ENCODE assay signal across 15 cellular contexts in the genomic region with DNA sequence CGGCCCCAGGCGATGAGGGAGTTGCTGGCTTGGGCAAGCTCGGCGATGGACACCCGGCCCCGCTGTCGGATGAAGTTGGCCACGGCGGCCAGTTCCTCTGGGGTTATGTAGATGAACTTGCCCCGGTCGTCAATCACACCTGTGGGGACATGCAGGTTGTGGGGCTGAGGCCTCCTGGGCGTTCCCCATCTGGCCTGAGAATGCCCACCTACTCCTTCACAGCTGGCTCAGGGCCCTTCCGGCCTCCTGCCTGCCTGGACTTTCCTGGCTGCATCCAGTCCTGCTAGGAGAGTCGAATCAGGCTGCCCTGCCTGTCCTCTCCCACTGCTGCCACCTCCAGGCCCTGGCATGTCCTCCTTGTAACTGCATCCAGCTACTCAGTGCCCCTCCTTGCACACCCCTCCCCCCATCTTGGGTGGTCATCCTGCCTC. TPM values are rescaled to one million over a fixed set of nuclear protein-coding genes. Genes with fewer than 3 reads are reported as not detected.
A peak's percentile ranks its signal among the peaks of the same experiment; 100 is the strongest.
DNase-seq lines count a peak whose midpoint lies in the region; TF ChIP-seq lines count a peak whose summit lies in the region.
"Had no signal": no experiment of that assay in that cellular context is flagged by ENCODE, and none has a peak within 500 bp of the region (broad histone marks: within the 10 kb centered on the region; RNA-seq: fewer than 3 reads in every experiment).

No MANE protein-coding gene starts in this region.

- no peak overlapping the region for H3K27ac ChIP-seq in H9 (ENCODE audit: insufficient read length, low read depth, low read length)
- peak overlapping the region in 55 of 59 donors; percentile 4 to 94 (median 65) for H3K27ac ChIP-seq in dorsolateral prefrontal cortex
- no peak overlapping the region for H3K27ac ChIP-seq in neuronal stem cell (replicated peaks; ENCODE audit: low read length)
- no peak overlapping the region for H3K27ac ChIP-seq in mesenchymal stem cell (ENCODE audit: low read length, poor library complexity, severe bottlenecking)

- no peak overlapping the region for H2BK15ac ChIP-seq in H9 (ENCODE audit: low read depth, low read length)
- H2BK15ac ChIP-seq in neuronal stem cell (ENCODE audit: low read length), result no peak overlapping the region
- H2BK15ac ChIP-seq in mesenchymal stem cell (ENCODE audit: low read depth, poor library complexity, severe bottlenecking), result no peak overlapping the region

- H2AK5ac ChIP-seq in H9 (ENCODE audit: insufficient read length, low read length), result no peak overlapping the region
- H2AK5ac ChIP-seq in neuronal stem cell (ENCODE audit: low read depth, low read length), result no peak overlapping the region
- H2AK5ac ChIP-seq in mesenchymal stem cell (ENCODE audit: low read length, severe bottlenecking), result no peak overlapping the region

- TF ChIP-seq CTCF in H9 (conservative IDR thresholded peaks at IDR 0.05) (no peak), dorsolateral prefrontal cortex (IDR thresholded peaks at IDR 0.05 in 54 of 56, conservative IDR thresholded peaks at IDR 0.05 in 2 of 56; ENCODE audit: low read depth in 1 of 56, partially characterized antibody in 56 of 56) (no peak)

- H2BK20ac ChIP-seq in H9 (ENCODE audit: low read depth, low read length, poor library complexity, severe bottlenecking), result no peak overlapping the region

- no peak overlapping the region for H4K5ac ChIP-seq in H9 (ENCODE audit: insufficient read length, low read depth, low read length)

- no peaks in the 10 kb centered on the region for H3K23me2 ChIP-seq in H9 (ENCODE audit: insufficient read length, low read depth, low read length, poor library complexity, severe bottlenecking)

- no peak overlapping the region for H3K4me3 ChIP-seq in dorsolateral prefrontal cortex
- no peak overlapping the region for H3K4me3 ChIP-seq in neuronal stem cell (ENCODE audit: low read length in 2 of 2)
- no peak overlapping the region for H3K4me3 ChIP-seq in mesenchymal stem cell (ENCODE audit: insufficient read depth in 1 of 2, low read depth in 1 of 2, low read length in 2 of 2)

- peaks cover 38 to 61% (median 56%) of the 10 kb centered on the region in 3 experiments for H3K36me3 Mint-ChIP-seq in H9 (ENCODE audit: insufficient read depth in 1 of 3, low read depth in 3 of 3)

- H3K79me2 ChIP-seq in H9 (ENCODE audit: insufficient read depth, low read length), result no peaks in the 10 kb centered on the region

- H3K4me3 Mint-ChIP-seq in H9, result no peak overlapping the region
- H3K4me3 Mint-ChIP-seq: CD8-positive, alpha-beta T cell had no signal

- no peak overlapping the region for H4K91ac ChIP-seq in H9 (ENCODE audit: insufficient read length, low read depth, low read length)
- H4K91ac ChIP-seq in neuronal stem cell (ENCODE audit: low read depth, low read length, poor library complexity), result no peak overlapping the region
- no peak overlapping the region for H4K91ac ChIP-seq in mesenchymal stem cell (ENCODE audit: low read length)

- peak; percentile 9 for DNase-seq in AG20443 (ENCODE audit: low spot score)
- DNase-seq in H9, result peak; percentile 43
- no peak for DNase-seq in dorsolateral prefrontal cortex
- no peak for DNase-seq in neuronal stem cell (ENCODE audit: low spot score)
- DNase-seq in mesenchymal stem cell, result no peak
- no peak for DNase-seq in SKM-1 (lab: John Stamatoyannopoulos, UW; ENCODE audit: unreplicated experiment)
- no peak for DNase-seq in inferior parietal cortex (ENCODE audit: extremely low spot score)
- DNase-seq: CD8-positive, alpha-beta T cell; HCEC 1CT; IMR-90; NCI-H1930; NCI-H2171 treated with DMSO at 0.1 percent for 48 hours; NCI-H510A; NCI-H82; SHP77 treated with DMSO at 0.1 percent for 48 hours had no signal

- no peaks in the 10 kb centered on the region for H4K20me1 ChIP-seq in H9 (ENCODE audit: control insufficient read depth, insufficient read depth, insufficient read length)

- H3K27me3 Mint-ChIP-seq in H9 (ENCODE audit: low read depth), result no peaks in the 10 kb centered on the region

- no peaks in the 10 kb centered on the region; a peak in 1 of 4 replicates for H3K4me1 Mint-ChIP-seq in H9

- no peak overlapping the region for H3T11ph ChIP-seq in H9 (ENCODE audit: low read length)

- WGBS in H9 (ENCODE audit: extremely low coverage, insufficient read length, low lambda C conversion rate), result no CpG with 5 or more reads among the region's 14 CpGs
- no CpG with 5 or more reads among the region's 14 CpGs for WGBS in neuronal stem cell (ENCODE audit: extremely low coverage in 2 of 2, insufficient read length in 2 of 2, insufficient replicate concordance in 1 of 2), 2 donors
- 94% methylated on average over 14 of the region's 14 CpGs for whole genome bisulfite sequencing in mesenchymal stem cell

- no peak overlapping the region for H2AFZ ChIP-seq in H9 (ENCODE audit: low read length)
- no peak overlapping the region for H2AFZ ChIP-seq in neuronal stem cell (ENCODE audit: low read length)
- no peak overlapping the region for H2AFZ ChIP-seq in mesenchymal stem cell (ENCODE audit: low read depth, low read length)

- H3K4me2 ChIP-seq in H9 (ENCODE audit: insufficient read depth, insufficient read length, low read length) (no peak overlapping the region), neuronal stem cell (ENCODE audit: insufficient read depth, low read length, poor library complexity, severe bottlenecking) (no peak overlapping the region), mesenchymal stem cell (ENCODE audit: low read length, poor library complexity, severe bottlenecking) (no peak overlapping the region)

- H4K8ac ChIP-seq in H9 (replicated peaks; ENCODE audit: insufficient read length, low read depth, low read length), result no peak overlapping the region
- H4K8ac ChIP-seq in neuronal stem cell (ENCODE audit: low read depth, low read length), result no peak overlapping the region
- H4K8ac ChIP-seq in mesenchymal stem cell (ENCODE audit: low read length), result no peak overlapping the region

- H2BK120ac ChIP-seq in H9 (ENCODE audit: low read depth, low read length, poor library complexity, severe bottlenecking) (no peak overlapping the region), neuronal stem cell (ENCODE audit: low read depth, low read length) (no peak overlapping the region), mesenchymal stem cell (ENCODE audit: low read depth, low read length) (no peak overlapping the region)

- no peak overlapping the region for H3K56ac ChIP-seq in H9 (ENCODE audit: insufficient read length, low read depth, low read length)

- H3K36me3 ChIP-seq in neuronal stem cell (replicated peaks in 1 of 2; ENCODE audit: control insufficient read depth in 2 of 2, insufficient read depth in 2 of 2, low read length in 2 of 2) (peaks cover 46 to 72% of the 10 kb centered on the region in 2 donors), mesenchymal stem cell (ENCODE audit: control insufficient read depth in 1 of 2, insufficient read depth in 2 of 2, low read depth in 1 of 2, low read length in 2 of 2) (peaks cover 65 to 70% of the 10 kb centered on the region in 2 experiments)

- no peaks in the 10 kb centered on the region for H3K9me3 Mint-ChIP-seq in H9
- H3K9me3 Mint-ChIP-seq: CD8-positive, alpha-beta T cell had no signal

- H3K9ac ChIP-seq in H9 (ENCODE audit: extremely low read depth, insufficient read length, low read length) (no peak overlapping the region), neuronal stem cell (ENCODE audit: low read depth, low read length, poor library complexity) (peak overlapping the region; percentile 34), mesenchymal stem cell (ENCODE audit: low read length) (no peak overlapping the region)

- H3K27ac Mint-ChIP-seq in H9, result peak overlapping the region in 1 of 3 experiments; percentile 27; a peak in 1 of 7 replicates

- H3K18ac ChIP-seq in H9 (ENCODE audit: insufficient read length, low read depth, low read length) (no peak overlapping the region), neuronal stem cell (ENCODE audit: low read length) (no peak overlapping the region), mesenchymal stem cell (ENCODE audit: low read depth in 1 of 2, low read length in 2 of 2) (no peak overlapping the region)

- no peaks in the 10 kb centered on the region for H3K79me1 ChIP-seq in H9 (ENCODE audit: insufficient read depth, low read depth, low read length, poor library complexity, severe bottlenecking)
- H3K79me1 ChIP-seq in neuronal stem cell (ENCODE audit: low read depth, low read length), result no peaks in the 10 kb centered on the region
- H3K79me1 ChIP-seq in mesenchymal stem cell (replicated peaks; ENCODE audit: low read length, poor library complexity, severe bottlenecking), result peaks cover 10% of the 10 kb centered on the region

- no peak overlapping the region for H2BK5ac ChIP-seq in H9 (ENCODE audit: insufficient read length, low read length)
- peak overlapping the region; percentile 77 for H2BK5ac ChIP-seq in neuronal stem cell (ENCODE audit: low read length)
- H2BK5ac ChIP-seq in mesenchymal stem cell (ENCODE audit: low read depth, low read length, poor library complexity, severe bottlenecking), result no peak overlapping the region

- H3K4me1 ChIP-seq in H9 (ENCODE audit: insufficient read depth, low read length), result no peaks in the 10 kb centered on the region
- H3K4me1 ChIP-seq in neuronal stem cell (ENCODE audit: control insufficient read depth in 2 of 2, insufficient read depth in 1 of 2, low read depth in 1 of 2, low read length in 2 of 2), result no peaks in the 10 kb centered on the region
- H3K4me1 ChIP-seq in mesenchymal stem cell (ENCODE audit: control insufficient read depth, insufficient read depth, low read depth, low read length), result no peaks in the 10 kb centered on the region

- H3K14ac ChIP-seq in H9 (ENCODE audit: insufficient read depth, low read length) (no peak overlapping the region), neuronal stem cell (ENCODE audit: low read length) (no peak overlapping the region), mesenchymal stem cell (ENCODE audit: low read length in 2 of 2) (no peak overlapping the region)

- H3K9me3 ChIP-seq in H9 (ENCODE audit: control insufficient read depth, low read depth, low read length) (no peaks in the 10 kb centered on the region), neuronal stem cell (replicated peaks in 1 of 2; ENCODE audit: control insufficient read depth in 2 of 2, insufficient read depth in 1 of 2, low read depth in 1 of 2, low read length in 2 of 2) (no peaks in the 10 kb centered on the region), mesenchymal stem cell (ENCODE audit: control insufficient read depth, low read length) (no peaks in the 10 kb centered on the region)

- intact Hi-C loops in dorsolateral prefrontal cortex (cut with DNase I), result loop anchor here in 1 of 2 donors (5.0 kb wide), 1 partner anchor 507 kb away; no protein-coding TSS in a partner anchor

- H2BK12ac ChIP-seq in H9 (ENCODE audit: insufficient read length, low read depth, low read length) (no peak overlapping the region), neuronal stem cell (ENCODE audit: low read length) (no peak overlapping the region), mesenchymal stem cell (ENCODE audit: low read length in 2 of 2) (no peak overlapping the region)

- no peak overlapping the region for H3K23ac ChIP-seq in H9 (ENCODE audit: insufficient read length, low read depth, low read length)
- H3K23ac ChIP-seq in neuronal stem cell (ENCODE audit: low read depth, low read length, poor library complexity), result no peak overlapping the region
- H3K23ac ChIP-seq in mesenchymal stem cell (ENCODE audit: low read length in 2 of 2), result no peak overlapping the region

- no peaks in the 10 kb centered on the region for H3K27me3 ChIP-seq in H9 (ENCODE audit: insufficient read depth, low read length)
- H3K27me3 ChIP-seq in dorsolateral prefrontal cortex, result no peaks in the 10 kb centered on the region
- no peaks in the 10 kb centered on the region for H3K27me3 ChIP-seq in neuronal stem cell (ENCODE audit: control insufficient read depth in 3 of 3, insufficient read depth in 3 of 3, low read depth in 1 of 3, low read length in 3 of 3)
- no peaks in the 10 kb centered on the region for H3K27me3 ChIP-seq in mesenchymal stem cell (ENCODE audit: control insufficient read depth in 1 of 2, insufficient read depth in 1 of 2, low read length in 2 of 2)

- no peak overlapping the region for H3K4ac ChIP-seq in H9 (ENCODE audit: low read depth, low read length)
- H3K4ac ChIP-seq in neuronal stem cell (ENCODE audit: low read length), result no peak overlapping the region
- no peak overlapping the region for H3K4ac ChIP-seq in mesenchymal stem cell (ENCODE audit: low read depth in 1 of 2, low read length in 2 of 2)

RNA-seq across cellular contexts. Expression of a gene that starts 13.8 kb away (rescaled TPM):
- total RNA-seq in H9 (2021) (56.2 and 58.1 TPM in 2 replicates), dorsolateral prefrontal cortex (100 to 1,000 TPM in 119 of 120 experiments, 10 to 100 TPM in 1; 98.5 to 184 (median 132) TPM)
- 29.3 TPM for polyA plus RNA-seq in neuronal stem cell (2013, experiment 1 of 2)
- polyA plus RNA-seq in neuronal stem cell (2013, experiment 2 of 2), result 30.0 TPM
- 38.3 TPM for polyA plus RNA-seq in mesenchymal stem cell (2013, experiment 1 of 2)
- polyA plus RNA-seq in mesenchymal stem cell (2013, experiment 2 of 2), result 39.7 TPM

RNA-seq across cellular contexts. Expression of a gene that starts 17.3 kb away (rescaled TPM):
- 19.2 and 20.8 TPM in 2 replicates for total RNA-seq in H9 (2021)
- total RNA-seq in dorsolateral prefrontal cortex, result 100 to 1,000 TPM in 117 of 120 experiments, 10 to 100 TPM in 3; 55.7 to 232 (median 165) TPM
- polyA plus RNA-seq in neuronal stem cell (2013, experiment 1 of 2), result 8.4 TPM
- polyA plus RNA-seq in neuronal stem cell (2013, experiment 2 of 2), result 8.7 TPM
- 3.6 TPM for polyA plus RNA-seq in mesenchymal stem cell (2013, experiment 1 of 2)
- polyA plus RNA-seq in mesenchymal stem cell (2013, experiment 2 of 2), result 3.7 TPM

RNA-seq across cellular contexts. Expression of a gene that starts 18.6 kb away (rescaled TPM):
- total RNA-seq in H9 (2021), result 70.2 and 74.5 TPM in 2 replicates
- total RNA-seq in dorsolateral prefrontal cortex, result 10 to 100 TPM; 18.3 to 51.4 (median 33.9) TPM
- 31.8 TPM for polyA plus RNA-seq in neuronal stem cell (2013, experiment 1 of 2)
- 32.2 TPM for polyA plus RNA-seq in neuronal stem cell (2013, experiment 2 of 2)
- polyA plus RNA-seq in mesenchymal stem cell (2013, experiment 1 of 2), result 61.9 TPM
- polyA plus RNA-seq in mesenchymal stem cell (2013, experiment 2 of 2), result 64.3 TPM

RNA-seq across cellular contexts. Expression of a gene that starts 31.0 kb away (rescaled TPM):
- total RNA-seq in H9 (2021) (25.0 and 27.1 TPM in 2 replicates), dorsolateral prefrontal cortex (10 to 100 TPM; 10.4 to 25.9 (median 18.3) TPM)
- 6.6 TPM for polyA plus RNA-seq in neuronal stem cell (2013, experiment 1 of 2)
- 6.4 TPM for polyA plus RNA-seq in neuronal stem cell (2013, experiment 2 of 2)
- 9.6 TPM for polyA plus RNA-seq in mesenchymal stem cell (2013, experiment 1 of 2)
- 10.2 TPM for polyA plus RNA-seq in mesenchymal stem cell (2013, experiment 2 of 2)

RNA-seq across cellular contexts. Expression of a gene that starts 31.0 kb away (rescaled TPM):
- total RNA-seq in H9 (2021) (4.5 and 4.6 TPM in 2 replicates), dorsolateral prefrontal cortex (10 to 100 TPM in 52 of 120 experiments, 1 to 10 TPM in 68; 6.1 to 13.0 (median 9.5) TPM)
- polyA plus RNA-seq in neuronal stem cell (2013, experiment 1 of 2), result 4.5 TPM
- polyA plus RNA-seq in neuronal stem cell (2013, experiment 2 of 2), result 4.4 TPM
- 3.0 TPM for polyA plus RNA-seq in mesenchymal stem cell (2013, experiment 1 of 2)
- polyA plus RNA-seq in mesenchymal stem cell (2013, experiment 2 of 2), result 2.9 TPM

Comparison
In these comparisons a context has a peak if more than half of its experiments do, and no peak if none do; other contexts are left out.
1. DNase-seq: peak in AG20443 (single experiment) and H9 (single experiment); none in dorsolateral prefrontal cortex (0 of 10), neuronal stem cell (single experiment), mesenchymal stem cell (single experiment), SKM-1 (single experiment) and inferior parietal cortex (single experiment).
2. H3K27ac ChIP-seq: peak in dorsolateral prefrontal cortex (55 of 59); none in H9 (single experiment), neuronal stem cell (single experiment) and mesenchymal stem cell (single experiment).